ENCODE assay signal across 35 cellular contexts in the genomic region with DNA sequence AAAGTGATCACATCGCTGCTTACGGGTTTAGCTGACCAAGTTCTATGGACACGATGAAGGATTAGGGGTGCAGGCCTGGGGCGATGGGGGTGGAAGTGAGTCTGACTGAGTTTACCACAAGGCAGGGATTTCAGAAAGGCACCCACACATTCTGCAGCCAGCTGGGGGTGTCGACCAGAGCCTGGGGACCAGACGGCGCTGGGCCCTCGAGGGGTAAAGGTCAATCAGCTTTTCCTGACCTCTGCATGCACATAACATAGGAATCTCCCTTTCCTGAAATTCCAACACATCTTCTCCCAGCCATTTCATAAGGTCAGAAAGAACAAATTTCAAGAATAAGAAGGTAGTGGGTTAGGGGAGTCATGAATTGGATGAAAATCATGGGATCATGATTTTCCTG.
"Had no signal": no experiment of that assay in that cellular context is flagged by ENCODE, and none has a peak within 500 bp of the region (broad histone marks: within the 10 kb centered on the region; RNA-seq: fewer than 3 reads in every experiment).

No MANE protein-coding gene starts in this region.

- H3K27ac ChIP-seq: KMS-11 had no signal

- H3K9me3 ChIP-seq: MG63 had no signal

- H3K9ac ChIP-seq: KMS-11 had no signal

- DNase-seq: Karpas-422, Kasumi-1, KG1, MG63, MM.1S, MV-4-11, NCI-H1048, NCI-H1092, NCI-H1092 treated with DMSO at 0.1 percent for 48 hours, NCI-H1105, NCI-H1105 treated with DMSO at 0.1 percent for 48 hours, NCI-H1417, NCI-H1417 treated with DMSO at 0.1 percent for 48 hours, NCI-H1436, NCI-H1436 treated with DMSO at 0.1 percent for 48 hours, NCI-H146, NCI-H1694, NCI-H1694 treated with DMSO at 0.1 percent for 48 hours, NCI-H187, NCI-H187 treated with DMSO at 0.1 percent for 48 hours, NCI-H1930, NCI-H2029, NCI-H2029 treated with DMSO at 0.1 percent for 48 hours, NCI-H2081, NCI-H2081 treated with DMSO at 0.1 percent for 48 hours, NCI-H2107, NCI-H2171, NCI-H2171 treated with DMSO at 0.1 percent for 48 hours, NCI-H2227 treated with DMSO at 0.1 percent for 48 hours, NCI-H226, NCI-H345, NCI-H446, NCI-H446 treated with DMSO at 0.1 percent for 48 hours, NCI-H510A had no signal

- H3K4me3 ChIP-seq: MG63 had no signal

- H3K36me3 ChIP-seq: MG63 had no signal

- H3K27me3 ChIP-seq: MG63 had no signal

- H3K4me2 ChIP-seq: KMS-11 had no signal
